ENCODE assay signal across 1 cellular context in the genomic region with DNA sequence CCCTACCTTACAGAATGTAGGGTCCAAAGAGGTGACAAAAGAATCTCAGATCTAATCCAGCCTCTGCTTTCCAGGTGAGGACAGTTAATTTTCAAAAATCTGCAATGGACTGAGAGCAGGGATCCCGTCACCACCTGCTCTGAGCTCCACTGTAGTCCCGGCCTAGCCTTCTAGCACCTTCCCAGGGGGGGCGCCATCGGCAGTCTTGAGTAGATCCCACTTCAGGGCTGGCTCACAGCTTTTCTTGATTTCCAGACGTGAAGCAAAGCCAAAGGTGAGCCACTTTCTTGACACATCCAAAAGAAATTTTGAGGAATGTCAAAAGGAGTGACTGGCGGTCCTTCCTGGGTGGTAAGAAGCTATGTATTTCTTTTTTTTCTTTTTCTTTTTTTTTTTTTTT.
TF ChIP-seq lines count a peak whose summit lies in the region.

No MANE protein-coding gene starts in this region.

TF ChIP-seq in WTC11, 78 proteins besides CTCF, POLR2A, EP300 and RAD21 (continued from another document):
- TF ChIP-seq ELF4 (CRISPR knock-in tag; IDR thresholded peaks at IDR 0.05; ENCODE audit: low read depth): no peak
- no peak for TF ChIP-seq GABPB1 (CRISPR knock-in tag; IDR thresholded peaks at IDR 0.05)
- TF ChIP-seq SMAD4 (CRISPR knock-in tag; IDR thresholded peaks at IDR 0.05): no peak
- TF ChIP-seq, protein P1, sequence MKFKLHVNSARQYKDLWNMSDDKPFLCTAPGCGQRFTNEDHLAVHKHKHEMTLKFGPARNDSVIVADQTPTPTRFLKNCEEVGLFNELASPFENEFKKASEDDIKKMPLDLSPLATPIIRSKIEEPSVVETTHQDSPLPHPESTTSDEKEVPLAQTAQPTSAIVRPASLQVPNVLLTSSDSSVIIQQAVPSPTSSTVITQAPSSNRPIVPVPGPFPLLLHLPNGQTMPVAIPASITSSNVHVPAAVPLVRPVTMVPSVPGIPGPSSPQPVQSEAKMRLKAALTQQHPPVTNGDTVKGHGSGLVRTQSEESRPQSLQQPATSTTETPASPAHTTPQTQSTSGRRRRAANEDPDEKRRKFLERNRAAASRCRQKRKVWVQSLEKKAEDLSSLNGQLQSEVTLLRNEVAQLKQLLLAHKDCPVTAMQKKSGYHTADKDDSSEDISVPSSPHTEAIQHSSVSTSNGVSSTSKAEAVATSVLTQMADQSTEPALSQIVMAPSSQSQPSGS (CRISPR knock-in tag; IDR thresholded peaks at IDR 0.05; ENCODE audit: borderline replicate concordance, low read depth): no peak
- no peak for TF ChIP-seq JAZF1 (CRISPR knock-in tag; IDR thresholded peaks at IDR 0.05)
- TF ChIP-seq, protein P2, sequence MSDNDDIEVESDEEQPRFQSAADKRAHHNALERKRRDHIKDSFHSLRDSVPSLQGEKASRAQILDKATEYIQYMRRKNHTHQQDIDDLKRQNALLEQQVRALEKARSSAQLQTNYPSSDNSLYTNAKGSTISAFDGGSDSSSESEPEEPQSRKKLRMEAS (CRISPR knock-in tag; IDR thresholded peaks at IDR 0.05): no peak
- TF ChIP-seq ZNF671 (CRISPR knock-in tag; IDR thresholded peaks at IDR 0.05): no peak
- TF ChIP-seq RELA (CRISPR knock-in tag; IDR thresholded peaks at IDR 0.05; ENCODE audit: borderline replicate concordance): no peak
- no peak for TF ChIP-seq ATF1 (CRISPR knock-in tag; IDR thresholded peaks at IDR 0.05)
- TF ChIP-seq TP53 (CRISPR knock-in tag; IDR thresholded peaks at IDR 0.05): no peak
